In genomic region chr16:57372372-57373116, GRCh38 we compare ENCODE assay signal across 8 cellular contexts. TPM values are rescaled to one million over a fixed set of nuclear protein-coding genes. Genes with fewer than 3 reads are reported as not detected.
DNase-seq lines count a peak whose midpoint lies in the region; ATAC-seq and TF ChIP-seq lines count a peak whose summit lies in the region.

Gene CX3CL1 (plus strand): TSS chr16:57372490. CDS start chr16:57372569, 79 bp downstream.

- POLR2A ChIA-PET in PC-9 (lab: Charles Lee; ENCODE audit: unreplicated experiment) = interaction anchor here (0.7 kb wide), 1 partner anchor 151 kb away, joined by 4 read pairs; no protein-coding TSS in a partner anchor

- peak; percentile 38 for DNase-seq in cerebellum (ENCODE audit: low spot score)
- DNase-seq in kidney glomerular epithelial cell (lab: John Stamatoyannopoulos, UW) = peak; percentile 68
- peak; percentile 47 for DNase-seq in stimulated activated naive B cell treated with anti-CD40 and anti-IgM and Interleukin-4, amounts not matched to agents 10 μg/mL and 1 μg/mL and 100 μg/mL, for 72 hours
- no peak for DNase-seq in PC-9

- H3K4me1 ChIP-seq in HUES64 (ENCODE audit: insufficient read depth, low read length) = peaks cover 20% of the 10 kb centered on the region
- H3K4me1 ChIP-seq in PC-9 (replicated peaks; ENCODE audit: insufficient read depth) = peaks cover 17% of the 10 kb centered on the region

- WGBS in HUES64 = 26% methylated on average over 23 of the region's 23 CpGs

- ATAC-seq in stimulated activated naive B cell treated with anti-CD40 and anti-IgM and Interleukin-4, amounts not matched to agents 10 μg/mL and 1 μg/mL and 100 μg/mL, for 72 hours (replicated peaks) = peak; percentile 1 to 5
- no peak for ATAC-seq in HG03280 (IDR thresholded peaks at IDR 0.05; ENCODE audit: unreplicated experiment)
- ATAC-seq in HG02973 (IDR thresholded peaks at IDR 0.05; ENCODE audit: unreplicated experiment) = no peak
- ATAC-seq in HG02970 (IDR thresholded peaks at IDR 0.05; ENCODE audit: low FRiP score, unreplicated experiment) = no peak

- CTCF ChIA-PET in PC-9 (lab: Charles Lee) = no interaction called here

- H3K9me3 ChIP-seq in HUES64 (ENCODE audit: insufficient read depth, low read depth, low read length) (no peaks in the 10 kb centered on the region), PC-9 (ENCODE audit: insufficient read depth, low read depth) (no peaks in the 10 kb centered on the region)

- peak within 1 kb of the TSS; percentile 87 for H3K27ac Mint-ChIP-seq in stimulated activated naive B cell treated with anti-CD40 and anti-IgM and Interleukin-4, amounts not matched to agents 10 μg/mL and 1 μg/mL and 100 μg/mL, for 72 hours

- no TSS peak for BruUV-seq in PC-9 (replicated peaks; lab: Mats Ljungman, UMichigan)

- H3K9me3 Mint-ChIP-seq in stimulated activated naive B cell treated with anti-CD40 and anti-IgM and Interleukin-4, amounts not matched to agents 10 μg/mL and 1 μg/mL and 100 μg/mL, for 72 hours = peaks cover 0 to 1% of the 10 kb centered on the region in 2 donors

- TF ChIP-seq CTCF in PC-9 (conservative IDR thresholded peaks at IDR 0.05) = no peak

- H3K9ac ChIP-seq in HUES64 (ENCODE audit: low read depth, low read length) = peak within 1 kb of the TSS; percentile 44

- peaks cover 5 to 14% of the 10 kb centered on the region in 2 donors for H3K36me3 Mint-ChIP-seq in stimulated activated naive B cell treated with anti-CD40 and anti-IgM and Interleukin-4, amounts not matched to agents 10 μg/mL and 1 μg/mL and 100 μg/mL, for 72 hours

- peak within 1 kb of the TSS; percentile 49 for H3K4me3 ChIP-seq in HUES64 (ENCODE audit: low read length)
- H3K4me3 ChIP-seq in PC-9 = no peak within 1 kb of the TSS

- peaks cover 50 to 78% of the 10 kb centered on the region in 2 donors for H3K4me1 Mint-ChIP-seq in stimulated activated naive B cell treated with anti-CD40 and anti-IgM and Interleukin-4, amounts not matched to agents 10 μg/mL and 1 μg/mL and 100 μg/mL, for 72 hours

- H3K9me2 ChIP-seq in PC-9 (ENCODE audit: insufficient read depth) = no peaks in the 10 kb centered on the region

- H3K36me3 ChIP-seq in HUES64 (ENCODE audit: insufficient read depth, low read length) (no peaks in the 10 kb centered on the region), PC-9 (ENCODE audit: low read depth) (no peaks in the 10 kb centered on the region)

- H3K27me3 ChIP-seq in HUES64 (ENCODE audit: insufficient read depth, low read length) = no peaks in the 10 kb centered on the region
- no peaks in the 10 kb centered on the region for H3K27me3 ChIP-seq in PC-9 (ENCODE audit: insufficient read depth, low read depth)

- peaks cover 17% of the 10 kb centered on the region; the same call in 1 of the 2 replicates for H3F3A ChIP-seq in PC-9 (ENCODE audit: insufficient read depth, low read depth)

- H2AFZ ChIP-seq in PC-9 = no peak within 1 kb of the TSS

- H3K4me2 ChIP-seq in PC-9 = no peak within 1 kb of the TSS

- H3K27ac ChIP-seq in HUES64 (ENCODE audit: low read depth, low read length) (no peak within 1 kb of the TSS), PC-9 (no peak within 1 kb of the TSS)

- H3K4me3 Mint-ChIP-seq in stimulated activated naive B cell treated with anti-CD40 and anti-IgM and Interleukin-4, amounts not matched to agents 10 μg/mL and 1 μg/mL and 100 μg/mL, for 72 hours = peak within 1 kb of the TSS; percentile 56 to 61

- no peaks in the 10 kb centered on the region for H3K27me3 Mint-ChIP-seq in stimulated activated naive B cell treated with anti-CD40 and anti-IgM and Interleukin-4, amounts not matched to agents 10 μg/mL and 1 μg/mL and 100 μg/mL, for 72 hours

- no peaks in the 10 kb centered on the region for H3K79me2 ChIP-seq in PC-9 (ENCODE audit: low read depth)

- intact Hi-C loops in PC-9 (cut with micrococcal nuclease; ENCODE audit: unreplicated experiment) = no loop called here

- no peaks in the 10 kb centered on the region for H4K20me1 ChIP-seq in PC-9 (ENCODE audit: insufficient read depth)

RNA-seq across cellular contexts. Expression of gene CX3CL1, which starts in this region (rescaled TPM):
- polyA plus RNA-seq in HUES64 (2013, experiment 1 of 2) = 2.3 TPM
- polyA plus RNA-seq in HUES64 (2013, experiment 2 of 2) = 4.1 TPM
- total RNA-seq in cerebellum (4.4 TPM), PC-9 (2021) (not detected in 2 replicates)

Comparison
In these comparisons a context has a peak if more than half of its experiments do, and no peak if none do; other contexts are left out.
1. DNase-seq: peak in cerebellum (single experiment), kidney glomerular epithelial cell (single experiment) and stimulated activated naive B cell treated with anti-CD40 and anti-IgM and Interleukin-4, amounts not matched to agents 10 μg/mL and 1 μg/mL and 100 μg/mL, for 72 hours (single experiment); none in PC-9 (0 of 2).
2. ATAC-seq: peak in stimulated activated naive B cell treated with anti-CD40 and anti-IgM and Interleukin-4, amounts not matched to agents 10 μg/mL and 1 μg/mL and 100 μg/mL, for 72 hours (2 of 2); none in HG03280 (single experiment), HG02973 (single experiment) and HG02970 (single experiment).